8 cellular contexts compared by ENCODE assay signal in genomic region chr5:91384671-91385430, GRCh38. TPM values are rescaled to one million over a fixed set of nuclear protein-coding genes. Genes with fewer than 3 reads are reported as not detected.
DNase-seq lines count a peak whose midpoint lies in the region; FAIRE-seq and TF ChIP-seq lines count a peak whose summit lies in the region.

No MANE protein-coding gene starts in this region.

- H3K27me3 Mint-ChIP-seq in activated naive CD4-positive, alpha-beta T cell treated with anti-CD3 and anti-CD28 coated beads, Interleukin-2, amount 10 ng/mL, durations not matched to agents 7 days and 5 days: no peaks in the 10 kb centered on the region

- FAIRE-seq in colon (lab: Jason Lieb, UNC): peak; percentile 94

- CTCF ChIA-PET in activated naive CD4-positive, alpha-beta T cell treated with anti-CD3 and anti-CD28 coated beads, Interleukin-2, amount 10 ng/mL, durations not matched to agents 7 days and 5 days (lab: Charles Lee): interaction anchor here (0.6 to 6.2 kb wide), 44 partner anchors 10 to 573 kb away, joined by 3 to 122 read pairs (median 6); no protein-coding TSS in a partner anchor
- CTCF ChIA-PET in HEK293 (lab: Yijun Ruan, JAX): interaction anchor here (0.6 to 5.3 kb wide), 80 partner anchors 10 to 1120 kb away, joined by 3 to 98 read pairs (median 4); no protein-coding TSS in a partner anchor

- TF ChIP-seq POLR2A in lower leg skin (IDR thresholded peaks at IDR 0.05): no peak
- TF ChIP-seq POLR2A in testis (IDR thresholded peaks at IDR 0.05): no peak

- peaks cover 5% of the 10 kb centered on the region for H3K36me3 Mint-ChIP-seq in activated naive CD4-positive, alpha-beta T cell treated with anti-CD3 and anti-CD28 coated beads, Interleukin-2, amount 10 ng/mL, durations not matched to agents 7 days and 5 days

- TF ChIP-seq CTCF in HEK293 (tag by site-specific recombination; IDR thresholded peaks at IDR 0.05) (peak; percentile 82), lower leg skin (IDR thresholded peaks at IDR 0.05) (peak; percentile 12 to 96 (median 40)), testis (IDR thresholded peaks at IDR 0.05) (peak; percentile 99)

- peak overlapping the region; percentile 100 for H3K27ac Mint-ChIP-seq in activated naive CD4-positive, alpha-beta T cell treated with anti-CD3 and anti-CD28 coated beads, Interleukin-2, amount 10 ng/mL, durations not matched to agents 7 days and 5 days

- H3K27ac ChIP-seq in HEK293 (ENCODE audit: extremely low read depth, low read depth, low read length): no peak overlapping the region; the same call in 1 of the 2 replicates
- peak overlapping the region; percentile 90 to 99 for H3K27ac ChIP-seq in testis

- H3K4me1 ChIP-seq in HEK293 (ENCODE audit: control insufficient read depth, insufficient read depth, low read length) (peaks cover 6% of the 10 kb centered on the region; the same call in 1 of the 2 replicates), testis (peaks cover 7% of the 10 kb centered on the region)

- 11% methylated on average over 6 of the region's 6 CpGs for WGBS in lower leg skin, 2 donors
- WGBS in testis, 2 donors: 11% methylated on average over 6 of the region's 6 CpGs

- H3K27me3 ChIP-seq in testis: no peaks in the 10 kb centered on the region

- peak; percentile 49 for DNase-seq in activated naive CD4-positive, alpha-beta T cell treated with anti-CD3 and anti-CD28 coated beads, Interleukin-2, amount 10 ng/mL, durations not matched to agents 7 days and 5 days
- no peak for DNase-seq in activated naive CD4-positive, alpha-beta T cell (lab: John Stamatoyannopoulos, UW)
- DNase-seq in NCI-H1105 treated with DMSO at 0.1 percent for 48 hours (lab: John Stamatoyannopoulos, UW) (peak; percentile 85), SK-N-DZ (ENCODE audit: low spot score) (peak; percentile 92), lower leg skin (ENCODE audit: low spot score in 2 of 2) (peak in 1 of 2 donors; percentile 72), testis (peak; percentile 63)

- H3K9me3 ChIP-seq in HEK293 (ENCODE audit: control insufficient read depth, insufficient read depth, low read depth, low read length) (no peaks in the 10 kb centered on the region), testis (no peaks in the 10 kb centered on the region)

- intact Hi-C loops in lower leg skin (cut with DNase I; ENCODE audit: low total_unique reads): loop anchor here (2.0 to 10.0 kb wide), 5 partner anchors 100 to 520 kb away; no protein-coding TSS in a partner anchor
- intact Hi-C loops in testis (cut with DNase I; ENCODE audit: low total_unique reads): no loop called here

- H3K4me3 ChIP-seq in HEK293 (ENCODE audit: low read depth, low read length) (no peak overlapping the region), lower leg skin (ENCODE audit: low read depth, poor library complexity, severe bottlenecking) (no peak overlapping the region), testis (no peak overlapping the region)

- H3K36me3 ChIP-seq in HEK293 (ENCODE audit: control insufficient read depth in 2 of 2, insufficient read depth in 1 of 2, low read length in 2 of 2) (no peaks in the 10 kb centered on the region), testis (ENCODE audit: low read depth, missing control alignments) (no peaks in the 10 kb centered on the region)

- POLR2A ChIA-PET in HEK293 (lab: Yijun Ruan, JAX): interaction anchor here (0.9 to 1.8 kb wide), 3 partner anchors 32 to 277 kb away, joined by 3 to 4 read pairs (median 4); no protein-coding TSS in a partner anchor

- H3K9me3 Mint-ChIP-seq in activated naive CD4-positive, alpha-beta T cell treated with anti-CD3 and anti-CD28 coated beads, Interleukin-2, amount 10 ng/mL, durations not matched to agents 7 days and 5 days: no peaks in the 10 kb centered on the region

- H3K4me1 Mint-ChIP-seq in activated naive CD4-positive, alpha-beta T cell treated with anti-CD3 and anti-CD28 coated beads, Interleukin-2, amount 10 ng/mL, durations not matched to agents 7 days and 5 days: peaks cover 22% of the 10 kb centered on the region

- peak overlapping the region; percentile 87 for H3K4me3 Mint-ChIP-seq in activated naive CD4-positive, alpha-beta T cell treated with anti-CD3 and anti-CD28 coated beads, Interleukin-2, amount 10 ng/mL, durations not matched to agents 7 days and 5 days

TF ChIP-seq in HEK293, 187 proteins besides CTCF, POLR2A, EP300 and RAD21 (continues in another document):
- TF ChIP-seq ZNF660 (tag by site-specific recombination; IDR thresholded peaks at IDR 0.05) (peak; percentile 87), ZNF654 (tag by site-specific recombination; IDR thresholded peaks at IDR 0.05; ENCODE audit: low read depth) (peak; percentile 99), ZNF214 (tag by site-specific recombination; IDR thresholded peaks at IDR 0.05; ENCODE audit: borderline replicate concordance) (0 out of 2 replicates have a peak, but pooled peaks have one; percentile 6), ZNF302 (tag by site-specific recombination; IDR thresholded peaks at IDR 0.05; ENCODE audit: low read depth) (no peak), ZNF23 (tag by site-specific recombination; IDR thresholded peaks at IDR 0.05; ENCODE audit: borderline replicate concordance) (no peak), SALL2 (tag by site-specific recombination; IDR thresholded peaks at IDR 0.05; ENCODE audit: borderline replicate concordance) (no peak), ZEB2 (tag by site-specific recombination; IDR thresholded peaks at IDR 0.05) (peak; percentile 96), WT1 (tag by site-specific recombination; IDR thresholded peaks at IDR 0.05) (no peak), ZSCAN30 (tag by site-specific recombination; IDR thresholded peaks at IDR 0.05) (peak; percentile 69; the same call in 1 of the 2 replicates), ZBTB8A (tag by site-specific recombination; IDR thresholded peaks at IDR 0.05) (no peak), SP2 (tag by site-specific recombination; IDR thresholded peaks at IDR 0.05) (no peak), ZNF10 (tag by site-specific recombination; IDR thresholded peaks at IDR 0.05) (no peak), ZNF335 (tag by site-specific recombination; conservative IDR thresholded peaks at IDR 0.05) (peak; percentile 66; the same call in 1 of the 2 replicates)
- TF ChIP-seq, protein P1, sequence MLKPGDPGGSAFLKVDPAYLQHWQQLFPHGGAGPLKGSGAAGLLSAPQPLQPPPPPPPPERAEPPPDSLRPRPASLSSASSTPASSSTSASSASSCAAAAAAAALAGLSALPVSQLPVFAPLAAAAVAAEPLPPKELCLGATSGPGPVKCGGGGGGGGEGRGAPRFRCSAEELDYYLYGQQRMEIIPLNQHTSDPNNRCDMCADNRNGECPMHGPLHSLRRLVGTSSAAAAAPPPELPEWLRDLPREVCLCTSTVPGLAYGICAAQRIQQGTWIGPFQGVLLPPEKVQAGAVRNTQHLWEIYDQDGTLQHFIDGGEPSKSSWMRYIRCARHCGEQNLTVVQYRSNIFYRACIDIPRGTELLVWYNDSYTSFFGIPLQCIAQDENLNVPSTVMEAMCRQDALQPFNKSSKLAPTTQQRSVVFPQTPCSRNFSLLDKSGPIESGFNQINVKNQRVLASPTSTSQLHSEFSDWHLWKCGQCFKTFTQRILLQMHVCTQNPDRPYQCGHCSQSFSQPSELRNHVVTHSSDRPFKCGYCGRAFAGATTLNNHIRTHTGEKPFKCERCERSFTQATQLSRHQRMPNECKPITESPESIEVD (tag by site-specific recombination; IDR thresholded peaks at IDR 0.05): 0 out of 2 replicates have a peak, but pooled peaks have one; percentile 6
- TF ChIP-seq, protein P2, sequence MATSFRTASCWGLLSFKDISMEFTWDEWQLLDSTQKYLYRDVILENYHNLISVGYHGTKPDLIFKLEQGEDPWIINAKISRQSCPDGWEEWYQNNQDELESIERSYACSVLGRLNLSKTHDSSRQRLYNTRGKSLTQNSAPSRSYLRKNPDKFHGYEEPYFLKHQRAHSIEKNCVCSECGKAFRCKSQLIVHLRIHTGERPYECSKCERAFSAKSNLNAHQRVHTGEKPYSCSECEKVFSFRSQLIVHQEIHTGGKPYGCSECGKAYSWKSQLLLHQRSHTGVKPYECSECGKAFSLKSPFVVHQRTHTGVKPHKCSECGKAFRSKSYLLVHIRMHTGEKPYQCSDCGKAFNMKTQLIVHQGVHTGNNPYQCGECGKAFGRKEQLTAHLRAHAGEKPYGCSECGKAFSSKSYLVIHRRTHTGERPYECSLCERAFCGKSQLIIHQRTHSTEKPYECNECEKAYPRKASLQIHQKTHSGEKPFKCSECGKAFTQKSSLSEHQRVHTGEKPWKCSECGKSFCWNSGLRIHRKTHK (tag by site-specific recombination; IDR thresholded peaks at IDR 0.05): no peak
- TF ChIP-seq, protein P3, sequence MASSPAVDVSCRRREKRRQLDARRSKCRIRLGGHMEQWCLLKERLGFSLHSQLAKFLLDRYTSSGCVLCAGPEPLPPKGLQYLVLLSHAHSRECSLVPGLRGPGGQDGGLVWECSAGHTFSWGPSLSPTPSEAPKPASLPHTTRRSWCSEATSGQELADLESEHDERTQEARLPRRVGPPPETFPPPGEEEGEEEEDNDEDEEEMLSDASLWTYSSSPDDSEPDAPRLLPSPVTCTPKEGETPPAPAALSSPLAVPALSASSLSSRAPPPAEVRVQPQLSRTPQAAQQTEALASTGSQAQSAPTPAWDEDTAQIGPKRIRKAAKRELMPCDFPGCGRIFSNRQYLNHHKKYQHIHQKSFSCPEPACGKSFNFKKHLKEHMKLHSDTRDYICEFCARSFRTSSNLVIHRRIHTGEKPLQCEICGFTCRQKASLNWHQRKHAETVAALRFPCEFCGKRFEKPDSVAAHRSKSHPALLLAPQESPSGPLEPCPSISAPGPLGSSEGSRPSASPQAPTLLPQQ (tag by site-specific recombination; IDR thresholded peaks at IDR 0.05): peak; percentile 81

RNA-seq across cellular contexts. Expression of gene ARRDC3, which starts 1.7 kb away (rescaled TPM):
- 26.6 and 27.0 TPM in 2 replicates for polyA plus RNA-seq in SK-N-DZ (2014; cell fraction: cytosol; rRNA removed)
- polyA plus RNA-seq in SK-N-DZ (2014; cell fraction: nucleus; rRNA removed): 44.7 and 53.7 TPM in 2 replicates
- total RNA-seq in lower leg skin (100 to 1,000 TPM in 1 of 4 donors, 10 to 100 TPM in 3; 67.1 to 119 (median 76.1) TPM), testis (10 to 100 TPM; 47.6 to 53.4 TPM)
- polyA plus RNA-seq in testis (ENCODE audit: insufficient read depth, low read depth, low replicate concordance): 30.5 TPM

Comparison
In these comparisons a context has a peak if more than half of its experiments do, and no peak if none do; other contexts are left out.
1. DNase-seq: peak in activated naive CD4-positive, alpha-beta T cell treated with anti-CD3 and anti-CD28 coated beads, Interleukin-2, amount 10 ng/mL, durations not matched to agents 7 days and 5 days (single experiment), NCI-H1105 treated with DMSO at 0.1 percent for 48 hours (single experiment), SK-N-DZ (single experiment) and testis (single experiment); none in activated naive CD4-positive, alpha-beta T cell (0 of 4).
2. CTCF ChIP-seq: peak in every context shown above with its lines; median percentile 99 in testis; 82 in HEK293; 40 in lower leg skin.